Comparison of ENCODE assay signal across 8 cellular contexts in the genomic region with DNA sequence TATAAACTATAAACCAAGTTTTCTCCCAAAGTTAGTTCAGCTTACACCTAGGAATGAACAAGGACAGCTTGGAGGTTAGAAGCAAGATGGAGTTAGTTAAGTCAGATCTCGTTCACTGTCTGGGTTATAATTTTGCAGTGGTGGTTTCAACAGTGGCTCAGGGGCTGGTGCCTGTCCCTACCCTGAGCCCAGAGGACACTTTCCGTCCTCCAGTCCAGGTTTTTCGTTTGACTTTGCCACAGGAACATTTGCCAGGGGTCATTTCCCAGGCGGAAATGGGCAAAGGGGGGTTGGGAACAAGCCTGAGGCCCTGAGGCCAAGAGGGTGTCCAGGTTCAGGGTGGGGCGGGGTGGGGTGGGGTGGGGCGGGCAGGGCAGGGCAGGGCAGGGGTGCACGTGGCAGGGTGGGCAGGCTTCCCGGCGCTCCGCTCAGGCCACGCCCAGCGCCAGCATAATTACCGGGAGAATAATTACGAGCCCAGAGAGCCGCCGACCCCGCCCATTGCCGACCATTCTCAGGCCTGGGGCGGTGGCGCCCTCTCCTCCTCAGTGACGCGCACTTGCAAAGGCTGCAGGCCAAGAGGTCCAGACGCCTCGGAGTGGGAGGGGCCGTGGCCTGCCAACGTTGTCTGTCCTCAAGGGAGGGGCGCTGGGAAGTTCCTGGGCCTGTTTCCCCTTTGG.
DNase-seq lines count a peak whose midpoint lies in the region; ATAC-seq and TF ChIP-seq lines count a peak whose summit lies in the region.

No MANE protein-coding gene starts in this region.

- 18% methylated on average over 27 of the region's 27 CpGs for WGBS in suprapubic skin

- TF ChIP-seq POLR2A in suprapubic skin (IDR thresholded peaks at IDR 0.05): no peak

- DNase-seq in GM13976 (ENCODE audit: low spot score) (peak; percentile 59), NCI-H510A treated with DMSO at 0.1 percent for 48 hours (lab: John Stamatoyannopoulos, UW) (peak; percentile 56), cerebellar cortex (ENCODE audit: low spot score) (peak; percentile 58), left colon (peak; percentile 91 to 97), suprapubic skin (ENCODE audit: low spot score in 2 of 2) (peak; percentile 97 to 98), GM19238 (ENCODE audit: insufficient read length, low spot score) (no peak)
- DNase-seq in activated CD8-positive, alpha-beta memory T cell treated with anti-CD3 and anti-CD28 coated beads for 24 hours: no peak

- no peaks in the 10 kb centered on the region for H3K27me3 ChIP-seq in suprapubic skin

- TF ChIP-seq CTCF in GM13976 (IDR thresholded peaks at IDR 0.05; ENCODE audit: borderline replicate concordance, control extremely low read depth, extremely low read depth, insufficient read depth, missing control alignments) (peak; percentile 18), suprapubic skin (IDR thresholded peaks at IDR 0.05) (no peak)

- H3K36me3 ChIP-seq in suprapubic skin: no peaks in the 10 kb centered on the region

- no peaks in the 10 kb centered on the region for H3K9me3 ChIP-seq in suprapubic skin

- in situ Hi-C loops in GM13976 (cut with MboI; ENCODE audit: low sequenced_read_pairs, unreplicated experiment): no loop called here

- ATAC-seq in left colon (peak; percentile 81), HG03025 (IDR thresholded peaks at IDR 0.05; ENCODE audit: low FRiP score, unreplicated experiment) (no peak)

- H3K4me3 ChIP-seq in suprapubic skin: no peak overlapping the region

- peaks cover 59% of the 10 kb centered on the region for H3K4me1 ChIP-seq in suprapubic skin

- peak overlapping the region; percentile 92 for H3K27ac ChIP-seq in suprapubic skin

- no peak for TF ChIP-seq EP300 in suprapubic skin (IDR thresholded peaks at IDR 0.05)

- intact Hi-C loops in left colon (cut with DNase I, micrococcal nuclease): no loop called here

Comparison
In these comparisons a context has a peak if more than half of its experiments do, and no peak if none do; other contexts are left out.
1. DNase-seq: peak in GM13976 (single experiment), NCI-H510A treated with DMSO at 0.1 percent for 48 hours (single experiment), cerebellar cortex (single experiment), left colon (2 of 2) and suprapubic skin (2 of 2); none in GM19238 (single experiment) and activated CD8-positive, alpha-beta memory T cell treated with anti-CD3 and anti-CD28 coated beads for 24 hours (single experiment).